In genomic region chr20:5113615-5113986, GRCh38 we compare ENCODE assay signal across 8 cellular contexts. TPM values are rescaled to one million over a fixed set of nuclear protein-coding genes. Genes with fewer than 3 reads are reported as not detected.
DNase-seq lines count a peak whose midpoint lies in the region; ATAC-seq and TF ChIP-seq lines count a peak whose summit lies in the region.

No MANE protein-coding gene starts in this region.

- TF ChIP-seq CTCF in AG10803 (conservative IDR thresholded peaks at IDR 0.05; ENCODE audit: low read length) = no peak
- no peak for TF ChIP-seq CTCF in chondrocyte (IDR thresholded peaks at IDR 0.05)

- H3K4me1 Mint-ChIP-seq in chondrocyte (ENCODE audit: low read depth) = peaks cover 30% of the 10 kb centered on the region
- H3K4me1 Mint-ChIP-seq in naive thymus-derived CD4-positive, alpha-beta T cell = peaks cover 10 to 50% (median 29%) of the 10 kb centered on the region in 7 donors

- peaks cover 21% of the 10 kb centered on the region in 2 donors for H3K4me1 ChIP-seq in naive thymus-derived CD4-positive, alpha-beta T cell (ENCODE audit: control insufficient read depth in 2 of 2, insufficient read depth in 2 of 2, low read length in 2 of 2)

- H3K9me3 Mint-ChIP-seq in chondrocyte (ENCODE audit: low read depth) = no peaks in the 10 kb centered on the region
- no peaks in the 10 kb centered on the region for H3K9me3 Mint-ChIP-seq in naive thymus-derived CD4-positive, alpha-beta T cell

- H3K27ac ChIP-seq in naive thymus-derived CD4-positive, alpha-beta T cell (ENCODE audit: low read depth, low read length) = peak overlapping the region; percentile 91

- intact Hi-C loops in naive thymus-derived CD4-positive, alpha-beta T cell (cut with micrococcal nuclease) = no loop called here

- H3K9me3 ChIP-seq in naive thymus-derived CD4-positive, alpha-beta T cell (ENCODE audit: control insufficient read depth in 2 of 3, low read length in 3 of 3) = no peaks in the 10 kb centered on the region

- peak overlapping the region; percentile 88 for H3K4me3 Mint-ChIP-seq in chondrocyte (ENCODE audit: unreplicated experiment)
- H3K4me3 Mint-ChIP-seq in naive thymus-derived CD4-positive, alpha-beta T cell = peak overlapping the region; percentile 86 to 97 (median 92)

- H3K36me3 Mint-ChIP-seq in chondrocyte (ENCODE audit: low read depth) = peaks cover 11% of the 10 kb centered on the region
- H3K36me3 Mint-ChIP-seq in naive thymus-derived CD4-positive, alpha-beta T cell = peaks cover 7 to 38% (median 16%) of the 10 kb centered on the region in 5 donors

- peaks cover 8 to 56% (median 9%) of the 10 kb centered on the region in 3 experiments for H3K36me3 ChIP-seq in naive thymus-derived CD4-positive, alpha-beta T cell (ENCODE audit: control insufficient read depth in 2 of 3, insufficient read depth in 3 of 3, low read length in 3 of 3)

- H3K4me3 ChIP-seq in AG10803 (ENCODE audit: low read length) = peak overlapping the region; percentile 97
- H3K4me3 ChIP-seq in Jurkat, Clone E6-1 (ENCODE audit: low read length) = peak overlapping the region; percentile 80
- peak overlapping the region; percentile 91 for H3K4me3 ChIP-seq in naive thymus-derived CD4-positive, alpha-beta T cell (ENCODE audit: low read length)

- no peak for ATAC-seq in naive thymus-derived CD4-positive, alpha-beta T cell
- no peak for ATAC-seq in GM18502 (IDR thresholded peaks at IDR 0.05; ENCODE audit: poor library complexity, unreplicated experiment)

- POLR2A ChIA-PET in naive thymus-derived CD4-positive, alpha-beta T cell (lab: Charles Lee) = interaction anchor here (1.2 kb wide), 1 partner anchor 10 kb away, joined by 4 read pairs; no protein-coding TSS in a partner anchor

- DNase-seq in AG10803 (ENCODE audit: low read depth) (no peak), chondrocyte (ENCODE audit: low spot score) (no peak), NCI-H187 (lab: John Stamatoyannopoulos, UW) (no peak), putamen (ENCODE audit: low spot score) (no peak), hypothalamus (lab: John Stamatoyannopoulos, UW) (no peak)
- DNase-seq in Jurkat, Clone E6-1 (ENCODE audit: low read depth, low spot score) = no peak
- DNase-seq in naive thymus-derived CD4-positive, alpha-beta T cell = no peak

- no peaks in the 10 kb centered on the region for H3K27me3 ChIP-seq in naive thymus-derived CD4-positive, alpha-beta T cell (ENCODE audit: control insufficient read depth in 2 of 2, insufficient read depth in 2 of 2, low read length in 2 of 2)

- CTCF ChIA-PET in naive thymus-derived CD4-positive, alpha-beta T cell (lab: Charles Lee) = interaction anchor here (0.6 kb wide), 1 partner anchor 1010 kb away, joined by 5 read pairs; no protein-coding TSS in a partner anchor

- peak overlapping the region; percentile 97 for H3K27ac Mint-ChIP-seq in chondrocyte (ENCODE audit: unreplicated experiment)
- peak overlapping the region; percentile 91 to 99 (median 94) for H3K27ac Mint-ChIP-seq in naive thymus-derived CD4-positive, alpha-beta T cell

- no peaks in the 10 kb centered on the region for H3K27me3 Mint-ChIP-seq in chondrocyte (ENCODE audit: low read depth)
- no peaks in the 10 kb centered on the region for H3K27me3 Mint-ChIP-seq in naive thymus-derived CD4-positive, alpha-beta T cell

RNA-seq across cellular contexts. Expression of gene TMEM230, which starts 0.7 kb away (rescaled TPM):
- 118 TPM for polyA plus RNA-seq in Jurkat, Clone E6-1 (2012; ENCODE audit: insufficient read depth, insufficient read length)
- total RNA-seq in chondrocyte = 92.8 to 118 TPM (median 93.8 TPM) in 3 replicates
- total RNA-seq in naive thymus-derived CD4-positive, alpha-beta T cell = 10 to 100 TPM; 48.5 to 91.7 (median 75.5) TPM
- 100 to 1,000 TPM; 187 to 192 TPM for polyA plus RNA-seq in naive thymus-derived CD4-positive, alpha-beta T cell

RNA-seq across cellular contexts. Expression of gene PCNA, which starts 6.2 kb away (rescaled TPM):
- 476 TPM for polyA plus RNA-seq in Jurkat, Clone E6-1 (2012; ENCODE audit: insufficient read depth, insufficient read length)
- total RNA-seq in chondrocyte = 46.3 to 117 TPM (median 49.4 TPM) in 3 replicates
- total RNA-seq in naive thymus-derived CD4-positive, alpha-beta T cell = 100 to 1,000 TPM in 1 of 5 experiments, 10 to 100 TPM in 4; 21.6 to 392 (median 39.3) TPM
- polyA plus RNA-seq in naive thymus-derived CD4-positive, alpha-beta T cell = 10 to 100 TPM; 48.3 to 67.4 TPM

RNA-seq across cellular contexts. Expression of gene CDS2, which starts 13.2 kb away (rescaled TPM):
- polyA plus RNA-seq in Jurkat, Clone E6-1 (2012; ENCODE audit: insufficient read depth, insufficient read length) = 21.2 TPM
- 33.0 to 46.9 TPM (median 42.9 TPM) in 3 replicates for total RNA-seq in chondrocyte
- total RNA-seq in naive thymus-derived CD4-positive, alpha-beta T cell = 10 to 100 TPM; 48.3 to 58.3 (median 57.8) TPM
- polyA plus RNA-seq in naive thymus-derived CD4-positive, alpha-beta T cell = 10 to 100 TPM; 34.9 to 37.8 TPM
